Comparison of ENCODE assay signal across 9 cellular contexts in the genomic region with DNA sequence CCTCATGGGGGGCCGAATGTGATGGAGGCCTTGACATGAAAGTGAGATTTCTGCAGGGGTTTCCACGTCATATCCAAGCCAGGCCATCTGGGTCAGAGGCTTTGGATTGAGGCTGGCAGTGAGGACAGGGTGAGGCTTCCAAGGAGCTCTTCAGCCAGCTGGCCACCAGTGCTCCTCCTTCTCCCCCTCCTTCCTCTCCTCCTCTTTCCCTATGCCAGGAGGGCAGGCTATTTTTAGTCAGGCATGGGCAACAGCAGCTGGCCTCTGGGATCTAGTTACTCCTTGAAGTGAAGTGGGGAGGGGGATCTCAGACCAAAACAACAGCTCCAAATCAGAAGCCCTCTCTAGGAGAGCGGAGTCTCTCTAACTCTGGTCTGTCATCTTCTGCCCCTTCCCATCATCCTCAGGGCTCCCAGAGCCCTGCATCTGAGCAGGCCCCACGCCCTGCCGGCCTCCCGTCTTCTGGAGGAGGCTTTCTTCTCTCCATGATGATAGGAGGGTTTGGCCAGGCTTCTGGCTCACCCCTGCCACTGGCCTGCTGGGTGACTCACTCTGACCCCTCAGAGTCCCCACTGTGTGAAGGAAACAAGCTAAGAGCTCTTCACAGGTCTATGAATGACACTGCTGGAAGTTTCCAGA. TPM values are rescaled to one million over a fixed set of nuclear protein-coding genes. Genes with fewer than 3 reads are reported as not detected.
A peak's percentile ranks its signal among the peaks of the same experiment; 100 is the strongest.
DNase-seq lines count a peak whose midpoint lies in the region; ATAC-seq and TF ChIP-seq lines count a peak whose summit lies in the region.
"Had no signal": no experiment of that assay in that cellular context is flagged by ENCODE, and none has a peak within 500 bp of the region (broad histone marks: within the 10 kb centered on the region; RNA-seq: fewer than 3 reads in every experiment).

No MANE protein-coding gene starts in this region.

- H3K4me3 Mint-ChIP-seq in HFFc6 (no peak overlapping the region), Caco-2 (ENCODE audit: unreplicated experiment) (no peak overlapping the region)

- no peak overlapping the region for H3K4me3 ChIP-seq in adrenal gland
- no peak overlapping the region for H3K4me3 ChIP-seq in Caco-2 (ENCODE audit: low read depth, low read length)

- H3K27me3 ChIP-seq in adrenal gland (no peaks in the 10 kb centered on the region), Caco-2 (replicated peaks; ENCODE audit: control insufficient read depth, insufficient read depth, low read length) (no peaks in the 10 kb centered on the region)

- POLR2A ChIA-PET in Caco-2 (lab: Charles Lee), result no interaction called here

- H3K27ac ChIP-seq in adrenal gland, result peak overlapping the region in 4 of 5 donors; percentile 0 to 73 (median 58)

- H3K9me3 ChIP-seq in adrenal gland (replicated peaks in 1 of 3) (no peaks in the 10 kb centered on the region), Caco-2 (no peaks in the 10 kb centered on the region)

- 46 to 63% (median 56%) methylated on average over 4 to 6 of the region's 6 CpGs for WGBS in adrenal gland, 4 donors

- H3K9me3 Mint-ChIP-seq in HFFc6, result no peaks in the 10 kb centered on the region
- no peaks in the 10 kb centered on the region for H3K9me3 Mint-ChIP-seq in Caco-2 (ENCODE audit: unreplicated experiment)

- ATAC-seq in left cardiac atrium (peak; percentile 61 to 81), left lobe of liver (no peak), GM18519 (IDR thresholded peaks at IDR 0.05; ENCODE audit: low FRiP score, unreplicated experiment) (no peak)

- no TSS peak for BruUV-seq in Caco-2 (replicated peaks; lab: Mats Ljungman, UMichigan)

- H3K36me3 Mint-ChIP-seq in HFFc6 (ENCODE audit: low read depth), result no peaks in the 10 kb centered on the region
- H3K36me3 Mint-ChIP-seq in Caco-2 (ENCODE audit: insufficient read depth, unreplicated experiment), result no peaks in the 10 kb centered on the region

- no peak for TF ChIP-seq POLR2A in adrenal gland (IDR thresholded peaks at IDR 0.05)

- DNase-seq in HFFc6, result no peak
- peak in 5 of 7 donors; percentile 40 to 67 (median 64) for DNase-seq in adrenal gland
- peak; percentile 48 for DNase-seq in left cardiac atrium
- peak; percentile 65 for DNase-seq in smooth muscle cell of the brain vasculature (ENCODE audit: low read depth, low spot score)
- DNase-seq in left lobe of liver (ENCODE audit: low spot score), result no peak
- no peak for DNase-seq in GF-D8 (lab: John Stamatoyannopoulos, UW)
- no peak for DNase-seq in Caco-2
- DNase-seq: DMS53 had no signal

- intact Hi-C loops in adrenal gland (cut with DNase I) (no loop called here), left cardiac atrium (cut with DNase I) (loop anchor here in 1 of 2 donors (10.0 kb wide), 1 partner anchor 128 kb away; no protein-coding TSS in a partner anchor), Caco-2 (cut with micrococcal nuclease; ENCODE audit: unreplicated experiment) (no loop called here)

- H3K27ac Mint-ChIP-seq in HFFc6 (peak overlapping the region; percentile 55), Caco-2 (ENCODE audit: unreplicated experiment) (no peak overlapping the region)

- H3K4me1 ChIP-seq in adrenal gland (replicated peaks in 1 of 2), result peaks cover 9 to 29% of the 10 kb centered on the region in 2 donors
- H3K4me1 ChIP-seq in Caco-2, result no peaks in the 10 kb centered on the region; the same call in 1 of the 2 replicates

- CTCF ChIA-PET in Caco-2 (lab: Charles Lee), result interaction anchor here (0.6 to 1.2 kb wide), 3 partner anchors 10 to 144 kb away, joined by 3 to 5 read pairs (median 3); no protein-coding TSS in a partner anchor

- no peak for TF ChIP-seq CTCF in HFFc6 (IDR thresholded peaks at IDR 0.05)
- no peak for TF ChIP-seq CTCF in adrenal gland (IDR thresholded peaks at IDR 0.05)
- no peak for TF ChIP-seq CTCF in Caco-2 (IDR thresholded peaks at IDR 0.05; ENCODE audit: insufficient read depth in 1 of 2, low read depth in 1 of 2, low read length in 1 of 2, severe bottlenecking in 1 of 2, unreplicated experiment in 1 of 2)

- H3K4me1 Mint-ChIP-seq in HFFc6 (ENCODE audit: low read depth) (peaks cover 37% of the 10 kb centered on the region), Caco-2 (ENCODE audit: low read depth, unreplicated experiment) (peaks cover 15% of the 10 kb centered on the region)

- H3K36me3 ChIP-seq in adrenal gland (replicated peaks in 1 of 2) (no peaks in the 10 kb centered on the region), Caco-2 (ENCODE audit: control insufficient read depth, insufficient read depth, low read length) (no peaks in the 10 kb centered on the region)

- H3K27me3 Mint-ChIP-seq in HFFc6 (ENCODE audit: insufficient read depth) (peaks cover 6% of the 10 kb centered on the region), Caco-2 (ENCODE audit: insufficient read depth, unreplicated experiment) (no peaks in the 10 kb centered on the region)

RNA-seq across cellular contexts. Expression of gene TNNC2, which starts 0.6 kb away (rescaled TPM):
- total RNA-seq in HFFc6 (2021; fragmentation: NEBNext Ultra II Directional; extraction: Animal tissue kit (Norgen Biotek cat#: 25700)), result not detected
- total RNA-seq in adrenal gland (1 to 10 TPM in 6 of 8 donors, not detected in 2; 1.4 to 8.4 (median 2.5) TPM), left cardiac atrium (under 1 TPM in 1 of 2 donors, not detected in 1; 0.32 TPM), left lobe of liver (not detected), Caco-2 (2022) (not detected in 2 replicates)
- polyA plus RNA-seq in adrenal gland, result 10 to 100 TPM in 1 of 3 donors, 1 to 10 TPM in 2; 4.3 to 16.9 (median 8.2) TPM

RNA-seq across cellular contexts. Expression of gene SNX21, which starts 7.1 kb away (rescaled TPM):
- 10 to 100 TPM; 21.9 to 25.1 (median 22.7) TPM for total RNA-seq in HFFc6 (2021; fragmentation: NEBNext Ultra II Directional; extraction: Animal tissue kit (Norgen Biotek cat#: 25700))
- total RNA-seq in adrenal gland, result 100 to 1,000 TPM in 3 of 8 donors, 10 to 100 TPM in 5; 61.6 to 183 (median 97.8) TPM
- polyA plus RNA-seq in adrenal gland, result 10 to 100 TPM; 35.1 to 66.3 (median 43.9) TPM
- 10 to 100 TPM; 23.2 to 30.2 TPM for total RNA-seq in left cardiac atrium
- total RNA-seq in left lobe of liver, result 7.9 TPM
- total RNA-seq in Caco-2 (2022), result 14.1 and 15.6 TPM in 2 replicates

RNA-seq across cellular contexts. Expression of gene UBE2C, which starts 14.1 kb away (rescaled TPM):
- total RNA-seq in HFFc6 (2021; fragmentation: NEBNext Ultra II Directional; extraction: Animal tissue kit (Norgen Biotek cat#: 25700)), result 100 to 1,000 TPM in 1 of 6 experiments, 10 to 100 TPM in 5; 42.6 to 101 (median 91.3) TPM
- total RNA-seq in adrenal gland (1 to 10 TPM in 7 of 8 donors, under 1 TPM in 1; 0.79 to 3.6 (median 2.2) TPM), left cardiac atrium (1 to 10 TPM in 1 of 2 donors, under 1 TPM in 1; 0.73 to 1.6 TPM), left lobe of liver (0.96 TPM), Caco-2 (2022) (409 and 423 TPM in 2 replicates)
- 1 to 10 TPM; 3.8 to 4.9 (median 4.7) TPM for polyA plus RNA-seq in adrenal gland

RNA-seq across cellular contexts. Expression of gene ACOT8, which starts 30.7 kb away (rescaled TPM):
- total RNA-seq in HFFc6 (2021; fragmentation: NEBNext Ultra II Directional; extraction: Animal tissue kit (Norgen Biotek cat#: 25700)), result 10 to 100 TPM; 24.2 to 31.2 (median 26.4) TPM
- total RNA-seq in adrenal gland (100 to 1,000 TPM in 1 of 8 donors, 10 to 100 TPM in 7; 34.6 to 134 (median 62.5) TPM), left cardiac atrium (10 to 100 TPM; 20.2 to 21.4 TPM), left lobe of liver (17.5 TPM), Caco-2 (2022) (35.1 and 36.2 TPM in 2 replicates)
- polyA plus RNA-seq in adrenal gland, result 10 to 100 TPM; 33.7 to 78.8 (median 49.3) TPM

RNA-seq across cellular contexts. Expression of gene ZSWIM3, which starts 30.9 kb away (rescaled TPM):
- 1 to 10 TPM; 2.3 to 4.0 (median 2.7) TPM for total RNA-seq in HFFc6 (2021; fragmentation: NEBNext Ultra II Directional; extraction: Animal tissue kit (Norgen Biotek cat#: 25700))
- total RNA-seq in adrenal gland (1 to 10 TPM; 3.7 to 9.3 (median 6.3) TPM), left cardiac atrium (1 to 10 TPM; 1.7 to 2.5 TPM), left lobe of liver (1.6 TPM), Caco-2 (2022) (6.1 and 6.4 TPM in 2 replicates)
- polyA plus RNA-seq in adrenal gland, result 1 to 10 TPM; 2.9 to 4.2 (median 3.1) TPM

Comparison
In these comparisons a context has a peak if more than half of its experiments do, and no peak if none do; other contexts are left out.
1. DNase-seq: peak in adrenal gland (5 of 7), left cardiac atrium (single experiment) and smooth muscle cell of the brain vasculature (single experiment); none in HFFc6 (single experiment), left lobe of liver (single experiment), GF-D8 (single experiment) and Caco-2 (0 of 2).
2. ATAC-seq: peak in left cardiac atrium (2 of 2); none in left lobe of liver (single experiment) and GM18519 (single experiment).
3. RNA of gene UBE2C, which starts 14.1 kb away (total RNA-seq): 409 to 423 TPM in Caco-2 and 42.6 to 101 TPM in HFFc6; 0.79 to 3.6 TPM in adrenal gland, 0.73 to 1.6 TPM in left cardiac atrium and 0.96 TPM in left lobe of liver (single experiment); every median in the first group is over 4 times any median in the second.